In the genomic region with DNA sequence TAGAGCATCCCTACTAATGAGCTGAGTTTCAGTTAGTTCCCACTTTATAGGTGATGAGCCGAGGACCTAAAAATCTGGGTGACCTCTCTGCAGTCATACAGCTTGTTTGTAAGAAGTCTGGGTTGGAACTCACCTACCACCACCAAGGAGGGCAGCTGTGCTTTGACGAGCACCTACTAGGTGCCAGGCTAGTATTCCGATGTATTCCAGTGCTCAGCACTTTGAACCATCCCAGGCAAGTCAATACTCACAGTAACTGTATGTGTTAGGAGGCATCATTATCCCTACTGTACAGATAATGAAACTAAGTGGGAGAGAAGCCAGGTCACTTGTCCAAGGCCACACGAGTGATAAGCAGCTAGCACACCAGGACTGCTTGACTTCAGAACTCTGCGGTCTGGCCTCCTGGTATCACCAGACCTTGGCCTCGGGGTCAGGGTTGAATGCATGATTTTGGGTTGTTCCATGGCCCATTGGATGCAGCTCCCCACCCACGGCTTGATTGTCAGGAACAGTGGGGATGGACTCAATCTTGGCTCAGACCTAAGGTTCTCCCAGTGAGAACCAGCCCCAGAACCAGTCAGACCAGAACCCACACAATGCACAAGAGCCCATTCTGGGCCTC, we compare ENCODE assay signal across 1 cellular context.
TF ChIP-seq lines count a peak whose summit lies in the region.

No MANE protein-coding gene starts in this region.

TF ChIP-seq in HepG2, 621 proteins besides CTCF, POLR2A, EP300 and RAD21 (continued from another document and continues in another):
- TF ChIP-seq, protein P1, sequence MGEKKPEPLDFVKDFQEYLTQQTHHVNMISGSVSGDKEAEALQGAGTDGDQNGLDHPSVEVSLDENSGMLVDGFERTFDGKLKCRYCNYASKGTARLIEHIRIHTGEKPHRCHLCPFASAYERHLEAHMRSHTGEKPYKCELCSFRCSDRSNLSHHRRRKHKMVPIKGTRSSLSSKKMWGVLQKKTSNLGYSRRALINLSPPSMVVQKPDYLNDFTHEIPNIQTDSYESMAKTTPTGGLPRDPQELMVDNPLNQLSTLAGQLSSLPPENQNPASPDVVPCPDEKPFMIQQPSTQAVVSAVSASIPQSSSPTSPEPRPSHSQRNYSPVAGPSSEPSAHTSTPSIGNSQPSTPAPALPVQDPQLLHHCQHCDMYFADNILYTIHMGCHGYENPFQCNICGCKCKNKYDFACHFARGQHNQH (CRISPR knock-in tag; IDR thresholded peaks at IDR 0.05): peak; percentile 69; the same call in 1 of the 2 replicates
- TF ChIP-seq AGO1 (IDR thresholded peaks at IDR 0.05; ENCODE audit: low read depth, low read length, poor library complexity, severe bottlenecking) (no peak), MIER2 (CRISPR knock-in tag; IDR thresholded peaks at IDR 0.05) (no peak), GFI1 (CRISPR knock-in tag; IDR thresholded peaks at IDR 0.05; ENCODE audit: borderline replicate concordance) (peak; percentile 84), ZNF337 (CRISPR knock-in tag; IDR thresholded peaks at IDR 0.05; ENCODE audit: borderline replicate concordance, low read depth) (peak; percentile 33; the same call in 1 of the 2 replicates), ZNF761 (CRISPR knock-in tag; conservative IDR thresholded peaks at IDR 0.05) (peak; percentile 89; the same call in 1 of the 2 replicates), ARHGAP35 (CRISPR knock-in tag; IDR thresholded peaks at IDR 0.05; ENCODE audit: borderline replicate concordance) (no peak), EHMT2 (IDR thresholded peaks at IDR 0.05; ENCODE audit: borderline replicate concordance, low read depth, low read length) (peak; percentile 69; the same call in 1 of the 2 replicates), CSRNP1 (CRISPR knock-in tag; IDR thresholded peaks at IDR 0.05) (0 out of 2 replicates have a peak, but pooled peaks have one; percentile 63), ARNTL (CRISPR knock-in tag; IDR thresholded peaks at IDR 0.05) (peak; percentile 62; the same call in 1 of the 2 replicates), HMGXB3 (CRISPR knock-in tag; IDR thresholded peaks at IDR 0.05; ENCODE audit: borderline replicate concordance) (peak; percentile 34; the same call in 1 of the 2 replicates), ZNF747 (CRISPR knock-in tag; IDR thresholded peaks at IDR 0.05; ENCODE audit: borderline replicate concordance) (no peak), ZNF563 (CRISPR knock-in tag; IDR thresholded peaks at IDR 0.05) (no peak), GMEB1 (CRISPR knock-in tag; IDR thresholded peaks at IDR 0.05; ENCODE audit: borderline replicate concordance) (peak; percentile 43; the same call in 1 of the 2 replicates), STAT6 (CRISPR knock-in tag; IDR thresholded peaks at IDR 0.05; ENCODE audit: borderline replicate concordance) (peak; percentile 68; the same call in 1 of the 2 replicates), CBFB (CRISPR knock-in tag; IDR thresholded peaks at IDR 0.05) (peak; percentile 94), PITX1 (CRISPR knock-in tag; IDR thresholded peaks at IDR 0.05) (peak; percentile 55; the same call in 1 of the 2 replicates), MXD1 (CRISPR knock-in tag; IDR thresholded peaks at IDR 0.05) (no peak), ZNF780A (CRISPR knock-in tag; IDR thresholded peaks at IDR 0.05) (no peak), REPIN1 (CRISPR knock-in tag; IDR thresholded peaks at IDR 0.05; ENCODE audit: borderline replicate concordance, low read depth) (peak; percentile 84), FOXA3 (CRISPR knock-in tag; IDR thresholded peaks at IDR 0.05) (peak; percentile 74), ADNP (CRISPR knock-in tag; IDR thresholded peaks at IDR 0.05) (peak; percentile 57; the same call in 1 of the 2 replicates), ZFP1 (CRISPR knock-in tag; IDR thresholded peaks at IDR 0.05) (no peak), KLF16 (CRISPR knock-in tag; IDR thresholded peaks at IDR 0.05) (no peak), RCOR2 (CRISPR knock-in tag; IDR thresholded peaks at IDR 0.05) (peak; percentile 97), NKX3-1 (CRISPR knock-in tag; IDR thresholded peaks at IDR 0.05) (0 out of 2 replicates have a peak, but pooled peaks have one; percentile 50), FOXP1 (IDR thresholded peaks at IDR 0.05) (no peak), FOXP1 (CRISPR knock-in tag; IDR thresholded peaks at IDR 0.05) (peak; percentile 67), ZNF543 (CRISPR knock-in tag; IDR thresholded peaks at IDR 0.05) (0 out of 2 replicates have a peak, but pooled peaks have one; percentile 45), IRF2 (CRISPR knock-in tag; IDR thresholded peaks at IDR 0.05) (peak; percentile 78; the same call in 1 of the 2 replicates), TBP (CRISPR knock-in tag; IDR thresholded peaks at IDR 0.05) (no peak), MIER3 (CRISPR knock-in tag; IDR thresholded peaks at IDR 0.05; ENCODE audit: borderline replicate concordance) (peak; percentile 19; the same call in 1 of the 2 replicates), ZNF850 (CRISPR knock-in tag; conservative IDR thresholded peaks at IDR 0.05) (no peak), ZSCAN25 (CRISPR knock-in tag; IDR thresholded peaks at IDR 0.05) (peak; percentile 44; the same call in 1 of the 2 replicates), SOX5 (CRISPR knock-in tag; IDR thresholded peaks at IDR 0.05; ENCODE audit: borderline replicate concordance) (peak; percentile 67; the same call in 1 of the 2 replicates), HMG20A (CRISPR knock-in tag; IDR thresholded peaks at IDR 0.05; ENCODE audit: borderline replicate concordance) (peak; percentile 86; the same call in 1 of the 2 replicates), HOXA3 (CRISPR knock-in tag; IDR thresholded peaks at IDR 0.05) (peak; percentile 69; the same call in 1 of the 2 replicates), ZNF234 (CRISPR knock-in tag; conservative IDR thresholded peaks at IDR 0.05) (no peak), PLSCR1 (CRISPR knock-in tag; IDR thresholded peaks at IDR 0.05; ENCODE audit: borderline replicate concordance) (no peak)
- TF ChIP-seq, protein P2, sequence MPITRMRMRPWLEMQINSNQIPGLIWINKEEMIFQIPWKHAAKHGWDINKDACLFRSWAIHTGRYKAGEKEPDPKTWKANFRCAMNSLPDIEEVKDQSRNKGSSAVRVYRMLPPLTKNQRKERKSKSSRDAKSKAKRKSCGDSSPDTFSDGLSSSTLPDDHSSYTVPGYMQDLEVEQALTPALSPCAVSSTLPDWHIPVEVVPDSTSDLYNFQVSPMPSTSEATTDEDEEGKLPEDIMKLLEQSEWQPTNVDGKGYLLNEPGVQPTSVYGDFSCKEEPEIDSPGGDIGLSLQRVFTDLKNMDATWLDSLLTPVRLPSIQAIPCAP (CRISPR knock-in tag; IDR thresholded peaks at IDR 0.05; ENCODE audit: low read depth): no peak
- TF ChIP-seq, protein P3, sequence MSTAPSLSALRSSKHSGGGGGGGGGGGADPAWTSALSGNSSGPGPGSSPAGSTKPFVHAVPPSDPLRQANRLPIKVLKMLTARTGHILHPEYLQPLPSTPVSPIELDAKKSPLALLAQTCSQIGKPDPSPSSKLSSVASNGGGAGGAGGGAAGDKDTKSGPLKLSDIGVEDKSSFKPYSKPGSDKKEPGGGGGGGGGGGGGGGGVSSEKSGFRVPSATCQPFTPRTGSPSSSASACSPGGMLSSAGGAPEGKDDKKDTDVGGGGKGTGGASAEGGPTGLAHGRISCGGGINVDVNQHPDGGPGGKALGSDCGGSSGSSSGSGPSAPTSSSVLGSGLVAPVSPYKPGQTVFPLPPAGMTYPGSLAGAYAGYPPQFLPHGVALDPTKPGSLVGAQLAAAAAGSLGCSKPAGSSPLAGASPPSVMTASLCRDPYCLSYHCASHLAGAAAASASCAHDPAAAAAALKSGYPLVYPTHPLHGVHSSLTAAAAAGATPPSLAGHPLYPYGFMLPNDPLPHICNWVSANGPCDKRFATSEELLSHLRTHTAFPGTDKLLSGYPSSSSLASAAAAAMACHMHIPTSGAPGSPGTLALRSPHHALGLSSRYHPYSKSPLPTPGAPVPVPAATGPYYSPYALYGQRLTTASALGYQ (CRISPR knock-in tag; IDR thresholded peaks at IDR 0.05): peak; percentile 82
